ENCODE assay signal across 9 cellular contexts in genomic region chr3:38297947-38298711, GRCh38. TPM values are rescaled to one million over a fixed set of nuclear protein-coding genes. Genes with fewer than 3 reads are reported as not detected.
DNase-seq lines count a peak whose midpoint lies in the region; ATAC-seq and TF ChIP-seq lines count a peak whose summit lies in the region.
"Had no signal": no experiment of that assay in that cellular context is flagged by ENCODE, and none has a peak within 500 bp of the region (broad histone marks: within the 10 kb centered on the region; RNA-seq: fewer than 3 reads in every experiment).

No MANE protein-coding gene starts in this region.

- RAD21 ChIA-PET in HCT116 (lab: Charles Lee; ENCODE audit: low non-redundant PET in 1 of 2, low total read pairs in 2 of 2, uncharacterized antibody in 2 of 2, unreplicated experiment in 2 of 2): no interaction called here

- H3K4me3 Mint-ChIP-seq in activated CD8-positive, alpha-beta memory T cell treated with anti-CD3 and anti-CD28 coated beads, Interleukin-2, amount 10 ng/mL, durations not matched to agents 7 days and 5 days: no peak overlapping the region

- no peak overlapping the region for H3K27ac Mint-ChIP-seq in activated CD8-positive, alpha-beta memory T cell treated with anti-CD3 and anti-CD28 coated beads, Interleukin-2, amount 10 ng/mL, durations not matched to agents 7 days and 5 days
- no peak overlapping the region for H3K27ac Mint-ChIP-seq in activated naive CD4-positive, alpha-beta T cell treated with anti-CD3 and anti-CD28 coated beads, Interleukin-2, amount 50 U/mL, for 72 hours

- H3K27me3 Mint-ChIP-seq in activated CD8-positive, alpha-beta memory T cell treated with anti-CD3 and anti-CD28 coated beads, Interleukin-2, amount 10 ng/mL, durations not matched to agents 7 days and 5 days: peaks cover 27% of the 10 kb centered on the region

- H3K9me3 ChIP-seq in HCT116 (ENCODE audit: control insufficient read depth in 1 of 2, insufficient read depth in 1 of 2, low read depth in 1 of 2, low read length in 2 of 2): no peaks in the 10 kb centered on the region

- no peaks in the 10 kb centered on the region for H3K9me2 ChIP-seq in HCT116 (ENCODE audit: insufficient read depth)

- DNase-seq in BJ (ENCODE audit: low read depth) (no peak), HCT116 (ENCODE audit: low read depth, low spot score) (peak; percentile 15), left lobe of liver (ENCODE audit: low spot score) (no peak), NCI-H774 (lab: John Stamatoyannopoulos, UW) (no peak), retina (no peak)
- DNase-seq in activated CD8-positive, alpha-beta memory T cell treated with anti-CD3 and anti-CD28 coated beads, Interleukin-2, amount 10 ng/mL, durations not matched to agents 7 days and 5 days: peak; percentile 7
- DNase-seq in activated naive CD4-positive, alpha-beta T cell treated with anti-CD3 and anti-CD28 coated beads, Interleukin-2, amount 50 U/mL, for 72 hours (ENCODE audit: low spot score in 2 of 2): no peak

- TF ChIP-seq CTCF in BJ (IDR thresholded peaks at IDR 0.05; ENCODE audit: insufficient read depth, low read depth, low read length): peak; percentile 52
- peak; percentile 63 to 89 (median 82) for TF ChIP-seq CTCF in HCT116 (IDR thresholded peaks at IDR 0.05 in 2 of 3, conservative IDR thresholded peaks at IDR 0.05 in 1 of 3; ENCODE audit: borderline replicate concordance in 1 of 3, insufficient read depth in 1 of 3, low read depth in 2 of 3, low read length in 2 of 3)

- H3K9me3 Mint-ChIP-seq in activated CD8-positive, alpha-beta memory T cell treated with anti-CD3 and anti-CD28 coated beads, Interleukin-2, amount 10 ng/mL, durations not matched to agents 7 days and 5 days (ENCODE audit: low read depth): no peaks in the 10 kb centered on the region
- no peaks in the 10 kb centered on the region for H3K9me3 Mint-ChIP-seq in activated naive CD4-positive, alpha-beta T cell treated with anti-CD3 and anti-CD28 coated beads, Interleukin-2, amount 50 U/mL, for 72 hours

- BruUV-seq in HCT116 (replicated peaks; lab: Mats Ljungman, UMichigan): no TSS peak

- H4K20me1 ChIP-seq in HCT116 (ENCODE audit: insufficient read depth): no peaks in the 10 kb centered on the region

- TF ChIP-seq RAD21 in HCT116 (IDR thresholded peaks at IDR 0.05; ENCODE audit: low read depth): peak; percentile 45

- no peak overlapping the region; the same call in 1 of the 2 replicates for H3K4me2 ChIP-seq in HCT116 (ENCODE audit: low read length)

- no peak overlapping the region for H3K27ac ChIP-seq in HCT116 (ENCODE audit: low read depth, low read length)

- peak; percentile 97 for ATAC-seq in HCT116
- ATAC-seq in activated CD8-positive, alpha-beta memory T cell treated with anti-CD3 and anti-CD28 coated beads, Interleukin-2, amount 10 ng/mL, durations not matched to agents 7 days and 5 days: no peak
- peak; percentile 86 for ATAC-seq in left lobe of liver
- ATAC-seq in activated naive CD4-positive, alpha-beta T cell treated with anti-CD3 and anti-CD28 coated beads, Interleukin-2, amount 50 U/mL, for 72 hours: no peak
- no peak for ATAC-seq in HG03095 (IDR thresholded peaks at IDR 0.05; ENCODE audit: unreplicated experiment)

- peaks cover 2% of the 10 kb centered on the region for H3K4me1 Mint-ChIP-seq in activated CD8-positive, alpha-beta memory T cell treated with anti-CD3 and anti-CD28 coated beads, Interleukin-2, amount 10 ng/mL, durations not matched to agents 7 days and 5 days

- H3K9ac ChIP-seq in HCT116 (ENCODE audit: low read length): no peak overlapping the region

- H3K4me3 ChIP-seq in BJ (ENCODE audit: low read depth, low read length) (no peak overlapping the region), HCT116 (replicated peaks in 1 of 2; ENCODE audit: low read depth in 1 of 2, low read length in 2 of 2) (no peak overlapping the region)

- H2AFZ ChIP-seq in HCT116 (ENCODE audit: low read depth, low read length, poor library complexity, severe bottlenecking): peak overlapping the region; percentile 85

- H3K27me3 ChIP-seq in BJ (ENCODE audit: control insufficient read depth, insufficient read depth, low read length): no peaks in the 10 kb centered on the region; the same call in 1 of the 2 replicates
- H3K27me3 ChIP-seq in HCT116 (ENCODE audit: insufficient read depth, low read length): no peaks in the 10 kb centered on the region

- H3K36me3 Mint-ChIP-seq in activated CD8-positive, alpha-beta memory T cell treated with anti-CD3 and anti-CD28 coated beads, Interleukin-2, amount 10 ng/mL, durations not matched to agents 7 days and 5 days: no peaks in the 10 kb centered on the region
- no peaks in the 10 kb centered on the region for H3K36me3 Mint-ChIP-seq in activated naive CD4-positive, alpha-beta T cell treated with anti-CD3 and anti-CD28 coated beads, Interleukin-2, amount 50 U/mL, for 72 hours

- H3K36me3 ChIP-seq in BJ (ENCODE audit: control insufficient read depth, insufficient read depth, low read length) (no peaks in the 10 kb centered on the region), HCT116 (ENCODE audit: control insufficient read depth in 1 of 2, insufficient read depth in 2 of 2, low read length in 2 of 2) (no peaks in the 10 kb centered on the region)

- TF ChIP-seq POLR2A in HCT116 (IDR thresholded peaks at IDR 0.05; ENCODE audit: borderline replicate concordance, extremely low read depth, insufficient read depth, insufficient read length): no peak

- POLR2A ChIA-PET in BJ (lab: Charles Lee) (no interaction called here), HCT116 (lab: Charles Lee) (no interaction called here)

- intact Hi-C loops in HCT116 (cut with micrococcal nuclease): loop anchor here (1.0 to 2.0 kb wide), 2 partner anchors 167 to 180 kb away; no protein-coding TSS in a partner anchor

- H3K79me2 ChIP-seq in HCT116 (ENCODE audit: insufficient read depth, low read length): no peaks in the 10 kb centered on the region

- no peaks in the 10 kb centered on the region for H3K4me1 ChIP-seq in HCT116 (ENCODE audit: control insufficient read depth in 1 of 2, insufficient read depth in 2 of 2, low read length in 2 of 2)

- CTCF ChIA-PET in BJ (lab: Yijun Ruan, JAX): interaction anchor here (0.6 to 4.0 kb wide), 23 partner anchors 9 to 323 kb away, joined by 3 to 32 read pairs (median 4); partner anchors contain the start of genes ACAA1, SLC22A14 and XYLB
- CTCF ChIA-PET in HCT116 (lab: Charles Lee): interaction anchor here (0.9 to 2.3 kb wide), 15 partner anchors 10 to 324 kb away, joined by 3 to 11 read pairs (median 4); no protein-coding TSS in a partner anchor
- CTCF ChIA-PET in activated CD8-positive, alpha-beta memory T cell treated with anti-CD3 and anti-CD28 coated beads, Interleukin-2, amount 10 ng/mL, durations not matched to agents 7 days and 5 days (lab: Charles Lee): interaction anchor here (0.7 to 1.9 kb wide), 6 partner anchors 10 to 324 kb away, joined by 3 to 10 read pairs (median 4); partner anchors contain the start of gene XYLB

TF ChIP-seq in HCT116, 20 proteins besides CTCF, POLR2A, EP300 and RAD21 (continues in another document):
- TF ChIP-seq EZH2phosphoT487 (IDR thresholded peaks at IDR 0.05; ENCODE audit: borderline replicate concordance) (no peak), POLR2AphosphoS5 (IDR thresholded peaks at IDR 0.05; ENCODE audit: low read depth, low read length) (no peak), CEBPB (IDR thresholded peaks at IDR 0.05; ENCODE audit: low read depth) (no peak), FOSL1 (IDR thresholded peaks at IDR 0.05; ENCODE audit: low read depth) (no peak), JUND (IDR thresholded peaks at IDR 0.05) (no peak), EGR1 (IDR thresholded peaks at IDR 0.05; ENCODE audit: low read depth) (no peak), SIN3A (IDR thresholded peaks at IDR 0.05; ENCODE audit: low read depth) (no peak), ZNF274 (IDR thresholded peaks at IDR 0.05; ENCODE audit: low read depth, low read length) (no peak), SP1 (IDR thresholded peaks at IDR 0.05; ENCODE audit: low read depth) (no peak), YY1 (IDR thresholded peaks at IDR 0.05; ENCODE audit: extremely low read depth, insufficient replicate concordance, low read depth, low read length) (no peak), ZFX (IDR thresholded peaks at IDR 0.05) (no peak), CBX3 (IDR thresholded peaks at IDR 0.05; ENCODE audit: low read depth) (no peak)
- TF ChIP-seq, protein P1, sequence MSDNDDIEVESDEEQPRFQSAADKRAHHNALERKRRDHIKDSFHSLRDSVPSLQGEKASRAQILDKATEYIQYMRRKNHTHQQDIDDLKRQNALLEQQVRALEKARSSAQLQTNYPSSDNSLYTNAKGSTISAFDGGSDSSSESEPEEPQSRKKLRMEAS (IDR thresholded peaks at IDR 0.05): no peak
- TF ChIP-seq, protein P2, sequence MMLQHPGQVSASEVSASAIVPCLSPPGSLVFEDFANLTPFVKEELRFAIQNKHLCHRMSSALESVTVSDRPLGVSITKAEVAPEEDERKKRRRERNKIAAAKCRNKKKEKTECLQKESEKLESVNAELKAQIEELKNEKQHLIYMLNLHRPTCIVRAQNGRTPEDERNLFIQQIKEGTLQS (IDR thresholded peaks at IDR 0.05): no peak

RNA-seq across cellular contexts. Expression of gene SLC22A14, which starts 16.0 kb away (rescaled TPM):
- 0.15 and 0.33 TPM in 2 replicates for polyA plus RNA-seq in BJ (2011; rRNA removed)
- polyA minus RNA-seq in BJ (2011; rRNA and poly(A)+ RNA removed): 0.47 and 0.67 TPM in 2 replicates
- 0.22 TPM for total RNA-seq in HCT116 (2021; ENCODE audit: unreplicated experiment)
- 0.06 and 0.10 TPM in 2 replicates for polyA plus RNA-seq in HCT116 (2012)
- total RNA-seq in activated CD8-positive, alpha-beta memory T cell treated with anti-CD3 and anti-CD28 coated beads, Interleukin-2, amount 10 ng/mL, durations not matched to agents 7 days and 5 days: not detected
- total RNA-seq in left lobe of liver: not detected
- total RNA-seq in activated naive CD4-positive, alpha-beta T cell treated with anti-CD3 and anti-CD28 coated beads, Interleukin-2, amount 50 U/mL, for 72 hours: not detected
- total RNA-seq: subcutaneous adipose tissue had no signal

RNA-seq across cellular contexts. Expression of gene SLC22A13, which starts 32.5 kb away (rescaled TPM):
- 0.13 and 0.15 TPM in 2 replicates for polyA plus RNA-seq in BJ (2011; rRNA removed)
- polyA minus RNA-seq in BJ (2011; rRNA and poly(A)+ RNA removed): 0.41 and 1.5 TPM in 2 replicates
- total RNA-seq in HCT116 (2021; ENCODE audit: unreplicated experiment) (0.47 TPM), left lobe of liver (0.50 TPM)
- polyA plus RNA-seq in HCT116 (2012): 0.10 and 0.13 TPM in 2 replicates
- 1 to 10 TPM in 1 of 2 experiments, under 1 TPM in 1; 0.47 to 1.1 TPM for total RNA-seq in activated CD8-positive, alpha-beta memory T cell treated with anti-CD3 and anti-CD28 coated beads, Interleukin-2, amount 10 ng/mL, durations not matched to agents 7 days and 5 days
- total RNA-seq in activated naive CD4-positive, alpha-beta T cell treated with anti-CD3 and anti-CD28 coated beads, Interleukin-2, amount 50 U/mL, for 72 hours: 1 to 10 TPM in 1 of 2 donors, under 1 TPM in 1; 0.11 to 1.1 TPM

RNA-seq across cellular contexts. Expression of gene XYLB, which starts 48.5 kb away (rescaled TPM):
- 3.0 and 3.2 TPM in 2 replicates for polyA plus RNA-seq in BJ (2011; rRNA removed)
- polyA minus RNA-seq in BJ (2011; rRNA and poly(A)+ RNA removed): 5.2 and 5.3 TPM in 2 replicates
- total RNA-seq in HCT116 (2021; ENCODE audit: unreplicated experiment) (14.0 TPM), left lobe of liver (45.8 TPM)
- polyA plus RNA-seq in HCT116 (2012): 3.4 and 4.0 TPM in 2 replicates
- 1 to 10 TPM; 5.2 to 6.9 TPM for total RNA-seq in activated CD8-positive, alpha-beta memory T cell treated with anti-CD3 and anti-CD28 coated beads, Interleukin-2, amount 10 ng/mL, durations not matched to agents 7 days and 5 days
- 1 to 10 TPM; 2.3 to 9.8 TPM for total RNA-seq in activated naive CD4-positive, alpha-beta T cell treated with anti-CD3 and anti-CD28 coated beads, Interleukin-2, amount 50 U/mL, for 72 hours

Comparison
In these comparisons a context has a peak if more than half of its experiments do, and no peak if none do; other contexts are left out.
1. DNase-seq: peak in HCT116 (single experiment) and activated CD8-positive, alpha-beta memory T cell treated with anti-CD3 and anti-CD28 coated beads, Interleukin-2, amount 10 ng/mL, durations not matched to agents 7 days and 5 days (single experiment); none in BJ (single experiment), left lobe of liver (single experiment), activated naive CD4-positive, alpha-beta T cell treated with anti-CD3 and anti-CD28 coated beads, Interleukin-2, amount 50 U/mL, for 72 hours (0 of 2), NCI-H774 (single experiment) and retina (single experiment).
2. ATAC-seq: peak in HCT116 (single experiment) and left lobe of liver (single experiment); none in activated CD8-positive, alpha-beta memory T cell treated with anti-CD3 and anti-CD28 coated beads, Interleukin-2, amount 10 ng/mL, durations not matched to agents 7 days and 5 days (single experiment), activated naive CD4-positive, alpha-beta T cell treated with anti-CD3 and anti-CD28 coated beads, Interleukin-2, amount 50 U/mL, for 72 hours (0 of 2) and HG03095 (single experiment).